18 cellular contexts compared by ENCODE assay signal in the genomic region with DNA sequence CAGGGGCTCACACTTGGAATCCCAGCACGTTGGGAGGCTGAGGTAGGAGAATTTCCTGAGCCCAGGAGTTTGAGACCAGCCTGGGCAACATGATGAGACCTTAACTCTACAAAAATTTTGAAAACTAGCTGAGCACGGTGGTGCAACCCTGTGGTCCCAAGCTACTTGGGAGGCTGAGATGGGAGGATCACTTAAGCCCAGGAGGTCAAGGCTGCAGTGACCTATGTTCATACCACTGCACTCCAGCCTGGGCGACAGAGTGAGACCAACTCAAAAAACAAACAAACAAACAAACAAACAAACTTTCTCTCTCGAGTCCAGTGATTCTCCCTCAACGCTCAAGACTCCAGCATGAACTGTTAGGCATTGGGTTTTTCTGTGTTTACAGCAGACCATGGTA. TPM values are rescaled to one million over a fixed set of nuclear protein-coding genes. Genes with fewer than 3 reads are reported as not detected.
DNase-seq lines count a peak whose midpoint lies in the region; ATAC-seq and TF ChIP-seq lines count a peak whose summit lies in the region.
"Had no signal": no experiment of that assay in that cellular context is flagged by ENCODE, and none has a peak within 500 bp of the region (broad histone marks: within the 10 kb centered on the region; RNA-seq: fewer than 3 reads in every experiment).

No MANE protein-coding gene starts in this region.

- ATAC-seq in WTC11 (no peak), HG03378 (IDR thresholded peaks at IDR 0.05; ENCODE audit: unreplicated experiment) (no peak)

- H3K9me3 Mint-ChIP-seq in WTC11 (no peaks in the 10 kb centered on the region), mesothelial cell of epicardium (no peaks in the 10 kb centered on the region)
- H3K9me3 Mint-ChIP-seq: CD4-positive, alpha-beta T cell had no signal

- POLR2A ChIA-PET in WTC11 (lab: Charles Lee) = no interaction called here

- H3K36me3 ChIP-seq in ACC112 (ENCODE audit: insufficient read depth, low read length) = peaks cover 21% of the 10 kb centered on the region

- no peak overlapping the region for H3K4me3 ChIP-seq in ACC112 (ENCODE audit: low read depth, low read length)
- H3K4me3 ChIP-seq: SJCRH30 had no signal

- no peak for DNase-seq in WTC11 (ENCODE audit: low spot score)
- no peak for DNase-seq in mesothelial cell of epicardium (ENCODE audit: low spot score in 2 of 2, unreplicated experiment in 2 of 2)
- DNase-seq in DMS53 (lab: John Stamatoyannopoulos, UW) = no peak
- no peak for DNase-seq in HPDE6-E6E7 (ENCODE audit: extremely low spot score)
- DNase-seq: BE2C; CD4-positive, alpha-beta T cell; DMS79 treated with DMSO at 0.1 percent for 48 hours; HCEC 1CT; KBM-7; MV-4-11; NCI-H1417 treated with DMSO at 0.1 percent for 48 hours; NCI-H2029 treated with DMSO at 0.1 percent for 48 hours; NCI-H2171 treated with DMSO at 0.1 percent for 48 hours; NCI-H446 treated with DMSO at 0.1 percent for 48 hours; SJCRH30 had no signal

- no peak overlapping the region for H2AFZ ChIP-seq in ACC112 (ENCODE audit: low read length, unreplicated experiment)

- H3K4me1 Mint-ChIP-seq in WTC11 (peaks cover 16% of the 10 kb centered on the region), mesothelial cell of epicardium (peaks cover 19% of the 10 kb centered on the region)

- H3K79me2 ChIP-seq in ACC112 (ENCODE audit: control insufficient read depth, insufficient read depth, low read length, unreplicated experiment) = peaks cover 30% of the 10 kb centered on the region

- H3K27ac Mint-ChIP-seq in WTC11 = peak overlapping the region; percentile 78
- H3K27ac Mint-ChIP-seq in mesothelial cell of epicardium = peak overlapping the region; percentile 35
- H3K27ac Mint-ChIP-seq: CD4-positive, alpha-beta T cell had no signal

- H3K27ac ChIP-seq in 22Rv1 (0 out of 2 replicates have a peak overlapping the region, but pooled peaks have one; percentile 94), ACC112 (ENCODE audit: low read depth, low read length) (peak overlapping the region; percentile 12; the same call in 1 of the 2 replicates)
- H3K27ac ChIP-seq: SJCRH30 had no signal

- CTCF ChIA-PET in WTC11 (lab: Charles Lee) = no interaction called here

- no peak overlapping the region for H3K4me3 Mint-ChIP-seq in WTC11
- no peak overlapping the region for H3K4me3 Mint-ChIP-seq in mesothelial cell of epicardium
- H3K4me3 Mint-ChIP-seq: CD4-positive, alpha-beta T cell had no signal

- TF ChIP-seq CTCF in 22Rv1 (IDR thresholded peaks at IDR 0.05) = no peak
- no peak for TF ChIP-seq CTCF in WTC11 (IDR thresholded peaks at IDR 0.05)
- TF ChIP-seq CTCF in mesothelial cell of epicardium (IDR thresholded peaks at IDR 0.05; ENCODE audit: unreplicated experiment) = no peak

- H3K36me3 Mint-ChIP-seq in WTC11 = peaks cover 30% of the 10 kb centered on the region
- H3K36me3 Mint-ChIP-seq in mesothelial cell of epicardium = peaks cover 26% of the 10 kb centered on the region

- H3K27me3 Mint-ChIP-seq in WTC11 (ENCODE audit: low read depth) (no peaks in the 10 kb centered on the region), mesothelial cell of epicardium (ENCODE audit: low read depth) (no peaks in the 10 kb centered on the region)
- H3K27me3 Mint-ChIP-seq: CD4-positive, alpha-beta T cell had no signal

- H3K4me1 ChIP-seq in ACC112 (ENCODE audit: control insufficient read depth, insufficient read depth, low read length, unreplicated experiment) = peaks cover 14% of the 10 kb centered on the region
- H3K4me1 ChIP-seq: BE2C had no signal

- H3K27me3 ChIP-seq in ACC112 (ENCODE audit: insufficient read depth, low read length) = no peaks in the 10 kb centered on the region
- H3K27me3 ChIP-seq: BE2C, SJCRH30 had no signal

TF ChIP-seq in WTC11, 78 proteins besides CTCF, POLR2A, EP300 and RAD21 (continues in another document):
- TF ChIP-seq ZBTB21 (CRISPR knock-in tag; IDR thresholded peaks at IDR 0.05; ENCODE audit: borderline replicate concordance) (no peak), CREM (CRISPR knock-in tag; IDR thresholded peaks at IDR 0.05) (no peak), EMX1 (CRISPR knock-in tag; IDR thresholded peaks at IDR 0.05) (no peak), NFYB (CRISPR knock-in tag; conservative IDR thresholded peaks at IDR 0.05; ENCODE audit: low read depth) (no peak), SP1 (CRISPR knock-in tag; conservative IDR thresholded peaks at IDR 0.05) (no peak), RELA (CRISPR knock-in tag; IDR thresholded peaks at IDR 0.05; ENCODE audit: borderline replicate concordance) (no peak), FOXJ3 (CRISPR knock-in tag; IDR thresholded peaks at IDR 0.05; ENCODE audit: borderline replicate concordance) (no peak), NR2C2 (CRISPR knock-in tag; IDR thresholded peaks at IDR 0.05) (no peak), KAT7 (CRISPR knock-in tag; IDR thresholded peaks at IDR 0.05; ENCODE audit: borderline replicate concordance) (no peak), ZNF138 (CRISPR knock-in tag; conservative IDR thresholded peaks at IDR 0.05) (no peak), MYBL2 (CRISPR knock-in tag; IDR thresholded peaks at IDR 0.05) (no peak), CBFB (CRISPR knock-in tag; IDR thresholded peaks at IDR 0.05; ENCODE audit: low read depth) (no peak)
- TF ChIP-seq, protein P1, sequence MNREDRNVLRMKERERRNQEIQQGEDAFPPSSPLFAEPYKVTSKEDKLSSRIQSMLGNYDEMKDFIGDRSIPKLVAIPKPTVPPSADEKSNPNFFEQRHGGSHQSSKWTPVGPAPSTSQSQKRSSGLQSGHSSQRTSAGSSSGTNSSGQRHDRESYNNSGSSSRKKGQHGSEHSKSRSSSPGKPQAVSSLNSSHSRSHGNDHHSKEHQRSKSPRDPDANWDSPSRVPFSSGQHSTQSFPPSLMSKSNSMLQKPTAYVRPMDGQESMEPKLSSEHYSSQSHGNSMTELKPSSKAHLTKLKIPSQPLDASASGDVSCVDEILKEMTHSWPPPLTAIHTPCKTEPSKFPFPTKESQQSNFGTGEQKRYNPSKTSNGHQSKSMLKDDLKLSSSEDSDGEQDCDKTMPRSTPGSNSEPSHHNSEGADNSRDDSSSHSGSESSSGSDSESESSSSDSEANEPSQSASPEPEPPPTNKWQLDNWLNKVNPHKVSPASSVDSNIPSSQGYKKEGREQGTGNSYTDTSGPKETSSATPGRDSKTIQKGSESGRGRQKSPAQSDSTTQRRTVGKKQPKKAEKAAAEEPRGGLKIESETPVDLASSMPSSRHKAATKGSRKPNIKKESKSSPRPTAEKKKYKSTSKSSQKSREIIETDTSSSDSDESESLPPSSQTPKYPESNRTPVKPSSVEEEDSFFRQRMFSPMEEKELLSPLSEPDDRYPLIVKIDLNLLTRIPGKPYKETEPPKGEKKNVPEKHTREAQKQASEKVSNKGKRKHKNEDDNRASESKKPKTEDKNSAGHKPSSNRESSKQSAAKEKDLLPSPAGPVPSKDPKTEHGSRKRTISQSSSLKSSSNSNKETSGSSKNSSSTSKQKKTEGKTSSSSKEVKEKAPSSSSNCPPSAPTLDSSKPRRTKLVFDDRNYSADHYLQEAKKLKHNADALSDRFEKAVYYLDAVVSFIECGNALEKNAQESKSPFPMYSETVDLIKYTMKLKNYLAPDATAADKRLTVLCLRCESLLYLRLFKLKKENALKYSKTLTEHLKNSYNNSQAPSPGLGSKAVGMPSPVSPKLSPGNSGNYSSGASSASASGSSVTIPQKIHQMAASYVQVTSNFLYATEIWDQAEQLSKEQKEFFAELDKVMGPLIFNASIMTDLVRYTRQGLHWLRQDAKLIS (CRISPR knock-in tag; IDR thresholded peaks at IDR 0.05; ENCODE audit: borderline replicate concordance) = no peak
- TF ChIP-seq, protein P2, sequence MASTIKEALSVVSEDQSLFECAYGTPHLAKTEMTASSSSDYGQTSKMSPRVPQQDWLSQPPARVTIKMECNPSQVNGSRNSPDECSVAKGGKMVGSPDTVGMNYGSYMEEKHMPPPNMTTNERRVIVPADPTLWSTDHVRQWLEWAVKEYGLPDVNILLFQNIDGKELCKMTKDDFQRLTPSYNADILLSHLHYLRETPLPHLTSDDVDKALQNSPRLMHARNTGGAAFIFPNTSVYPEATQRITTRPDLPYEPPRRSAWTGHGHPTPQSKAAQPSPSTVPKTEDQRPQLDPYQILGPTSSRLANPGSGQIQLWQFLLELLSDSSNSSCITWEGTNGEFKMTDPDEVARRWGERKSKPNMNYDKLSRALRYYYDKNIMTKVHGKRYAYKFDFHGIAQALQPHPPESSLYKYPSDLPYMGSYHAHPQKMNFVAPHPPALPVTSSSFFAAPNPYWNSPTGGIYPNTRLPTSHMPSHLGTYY (CRISPR knock-in tag; IDR thresholded peaks at IDR 0.05) = no peak
- TF ChIP-seq, protein P3, sequence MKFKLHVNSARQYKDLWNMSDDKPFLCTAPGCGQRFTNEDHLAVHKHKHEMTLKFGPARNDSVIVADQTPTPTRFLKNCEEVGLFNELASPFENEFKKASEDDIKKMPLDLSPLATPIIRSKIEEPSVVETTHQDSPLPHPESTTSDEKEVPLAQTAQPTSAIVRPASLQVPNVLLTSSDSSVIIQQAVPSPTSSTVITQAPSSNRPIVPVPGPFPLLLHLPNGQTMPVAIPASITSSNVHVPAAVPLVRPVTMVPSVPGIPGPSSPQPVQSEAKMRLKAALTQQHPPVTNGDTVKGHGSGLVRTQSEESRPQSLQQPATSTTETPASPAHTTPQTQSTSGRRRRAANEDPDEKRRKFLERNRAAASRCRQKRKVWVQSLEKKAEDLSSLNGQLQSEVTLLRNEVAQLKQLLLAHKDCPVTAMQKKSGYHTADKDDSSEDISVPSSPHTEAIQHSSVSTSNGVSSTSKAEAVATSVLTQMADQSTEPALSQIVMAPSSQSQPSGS (CRISPR knock-in tag; IDR thresholded peaks at IDR 0.05; ENCODE audit: borderline replicate concordance, low read depth) = no peak
- TF ChIP-seq, protein P4, sequence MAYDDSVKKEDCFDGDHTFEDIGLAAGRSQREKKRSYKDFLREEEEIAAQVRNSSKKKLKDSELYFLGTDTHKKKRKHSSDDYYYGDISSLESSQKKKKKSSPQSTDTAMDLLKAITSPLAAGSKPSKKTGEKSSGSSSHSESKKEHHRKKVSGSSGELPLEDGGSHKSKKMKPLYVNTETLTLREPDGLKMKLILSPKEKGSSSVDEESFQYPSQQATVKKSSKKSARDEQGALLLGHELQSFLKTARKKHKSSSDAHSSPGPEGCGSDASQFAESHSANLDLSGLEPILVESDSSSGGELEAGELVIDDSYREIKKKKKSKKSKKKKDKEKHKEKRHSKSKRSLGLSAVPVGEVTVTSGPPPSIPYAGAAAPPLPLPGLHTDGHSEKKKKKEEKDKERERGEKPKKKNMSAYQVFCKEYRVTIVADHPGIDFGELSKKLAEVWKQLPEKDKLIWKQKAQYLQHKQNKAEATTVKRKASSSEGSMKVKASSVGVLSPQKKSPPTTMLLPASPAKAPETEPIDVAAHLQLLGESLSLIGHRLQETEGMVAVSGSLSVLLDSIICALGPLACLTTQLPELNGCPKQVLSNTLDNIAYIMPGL (CRISPR knock-in tag; IDR thresholded peaks at IDR 0.05) = no peak

RNA-seq across cellular contexts. Expression of a gene that starts 2.0 kb away (rescaled TPM):
- 18.9 to 21.3 TPM (median 20.7 TPM) in 3 replicates for total RNA-seq in WTC11 (2021)
- 19.2 to 20.9 TPM (median 19.9 TPM) in 3 replicates for total RNA-seq in mesothelial cell of epicardium

RNA-seq across cellular contexts. Expression of a gene that starts 15.9 kb away (rescaled TPM):
- total RNA-seq in WTC11 (2021) (4.4 to 5.2 TPM (median 4.6 TPM) in 3 replicates), mesothelial cell of epicardium (9.5 to 10.4 TPM (median 9.9 TPM) in 3 replicates)

RNA-seq across cellular contexts. Expression of a gene that starts 21.8 kb away (rescaled TPM):
- total RNA-seq in WTC11 (2021) (102 to 111 TPM (median 109 TPM) in 3 replicates), mesothelial cell of epicardium (125 to 133 TPM (median 131 TPM) in 3 replicates)
